ENCODE assay signal across 2 cellular contexts in genomic region chr1:68376441-68376840, GRCh38.
TF ChIP-seq lines count a peak whose summit lies in the region.

No MANE protein-coding gene starts in this region.

TF ChIP-seq in HCT116, 20 proteins besides CTCF, POLR2A, EP300 and RAD21 (continued from another document):
- TF ChIP-seq ATF3 (IDR thresholded peaks at IDR 0.05): no peak
- TF ChIP-seq ELF1 (IDR thresholded peaks at IDR 0.05; ENCODE audit: borderline replicate concordance, low read depth): no peak
- no peak for TF ChIP-seq POLR2AphosphoS5 (IDR thresholded peaks at IDR 0.05; ENCODE audit: low read depth, low read length)
- no peak for TF ChIP-seq JUND (IDR thresholded peaks at IDR 0.05)
- TF ChIP-seq MAX (IDR thresholded peaks at IDR 0.05): no peak
- no peak for TF ChIP-seq YY1 (IDR thresholded peaks at IDR 0.05; ENCODE audit: extremely low read depth, insufficient replicate concordance, low read depth, low read length)
- no peak for TF ChIP-seq SRF (IDR thresholded peaks at IDR 0.05; ENCODE audit: low read depth)
- TF ChIP-seq REST (IDR thresholded peaks at IDR 0.05; ENCODE audit: low read depth): no peak
- no peak for TF ChIP-seq CEBPB (IDR thresholded peaks at IDR 0.05; ENCODE audit: low read depth)
- TF ChIP-seq EGR1 (IDR thresholded peaks at IDR 0.05; ENCODE audit: low read depth): no peak
- no peak for TF ChIP-seq EZH2 (IDR thresholded peaks at IDR 0.05)
- TF ChIP-seq ZFX (IDR thresholded peaks at IDR 0.05): no peak

TF ChIP-seq in IMR-90, 13 proteins besides CTCF, POLR2A, EP300 and RAD21 (continued from another document):
- TF ChIP-seq USF2 (IDR thresholded peaks at IDR 0.05; ENCODE audit: low read depth, low read length) (no peak), RCOR1 (IDR thresholded peaks at IDR 0.05; ENCODE audit: insufficient replicate concordance, low read length) (no peak), CHD1 (IDR thresholded peaks at IDR 0.05; ENCODE audit: low read depth, low read length) (no peak), CEBPB (IDR thresholded peaks at IDR 0.05; ENCODE audit: low read depth, low read length) (no peak), MAFK (IDR thresholded peaks at IDR 0.05; ENCODE audit: low read depth, low read length) (no peak), RFX5 (IDR thresholded peaks at IDR 0.05; ENCODE audit: low read depth, low read length) (no peak), SMC3 (IDR thresholded peaks at IDR 0.05; ENCODE audit: low read depth, low read length) (no peak), BHLHE40 (IDR thresholded peaks at IDR 0.05; ENCODE audit: low read depth, low read length) (no peak), NFE2L2 (IDR thresholded peaks at IDR 0.05; ENCODE audit: low read depth, low read length) (no peak), MXI1 (IDR thresholded peaks at IDR 0.05; ENCODE audit: borderline replicate concordance, low read depth, low read length) (no peak), ELK1 (IDR thresholded peaks at IDR 0.05; ENCODE audit: borderline replicate concordance, low read depth, low read length) (no peak)
